9 cellular contexts compared by ENCODE assay signal in the genomic region with DNA sequence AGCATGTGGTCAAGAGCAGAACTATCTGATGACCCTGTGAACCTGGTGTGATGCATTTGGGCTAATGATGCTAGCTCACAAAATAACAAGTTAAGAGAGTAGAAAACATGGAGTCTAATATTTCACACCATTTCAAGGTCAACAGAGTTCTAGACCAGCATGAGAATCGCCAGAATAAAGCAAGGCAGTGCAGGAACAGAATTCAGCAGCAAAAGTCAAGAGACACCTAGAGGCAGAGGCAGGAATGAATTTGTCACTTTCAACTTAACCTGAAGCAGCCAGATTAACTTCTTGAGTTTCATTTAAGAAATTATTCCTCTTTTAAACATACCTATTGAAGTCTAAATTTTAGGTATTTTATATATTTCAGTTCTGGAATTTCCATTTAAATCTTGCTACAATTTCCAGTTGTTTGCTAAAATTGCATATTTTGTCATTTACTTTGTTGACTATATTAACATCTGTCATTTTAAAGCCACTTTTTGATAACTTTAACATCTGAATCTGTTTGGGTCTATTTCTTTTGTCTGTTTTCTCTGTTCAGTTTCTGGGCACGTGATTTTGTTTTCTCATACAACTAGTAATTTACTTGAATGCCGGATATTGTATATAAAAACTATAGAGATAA. TPM values are rescaled to one million over a fixed set of nuclear protein-coding genes. Genes with fewer than 3 reads are reported as not detected.
DNase-seq lines count a peak whose midpoint lies in the region; ATAC-seq and TF ChIP-seq lines count a peak whose summit lies in the region.
"Had no signal": no experiment of that assay in that cellular context is flagged by ENCODE, and none has a peak within 500 bp of the region (broad histone marks: within the 10 kb centered on the region; RNA-seq: fewer than 3 reads in every experiment).

No MANE protein-coding gene starts in this region.

- H3K4me3 ChIP-seq in SU-DHL-6 (ENCODE audit: insufficient read depth, low read length, poor library complexity, severe bottlenecking) (no peak overlapping the region), right lobe of liver (no peak overlapping the region)
- no peak overlapping the region for H3K4me3 ChIP-seq in CD8-positive, alpha-beta memory T cell (ENCODE audit: low read length)

- H3K9me3 ChIP-seq in SU-DHL-6 (ENCODE audit: insufficient read depth, low read length) (no peaks in the 10 kb centered on the region), right lobe of liver (no peaks in the 10 kb centered on the region)
- no peaks in the 10 kb centered on the region for H3K9me3 ChIP-seq in CD8-positive, alpha-beta memory T cell (ENCODE audit: low read length)

- intact Hi-C loops in right lobe of liver (cut with DNase I): no loop called here
- intact Hi-C loops in activated CD4-positive, alpha-beta memory T cell treated with anti-CD3 and anti-CD28 coated beads for 36 hours (cut with micrococcal nuclease): loop anchor here (1.0 to 5.0 kb wide), 2 partner anchors 326 to 700 kb away; no protein-coding TSS in a partner anchor

- H4K20me1 ChIP-seq in SU-DHL-6 (ENCODE audit: low read depth, low read length): no peaks in the 10 kb centered on the region

- ATAC-seq in right lobe of liver: peak in 1 of 4 donors; percentile 50
- no peak for ATAC-seq in HG03108 (IDR thresholded peaks at IDR 0.05; ENCODE audit: unreplicated experiment)
- ATAC-seq in GM18873 (IDR thresholded peaks at IDR 0.05; ENCODE audit: low FRiP score, unreplicated experiment): no peak

- no peak overlapping the region for H2AFZ ChIP-seq in SU-DHL-6 (ENCODE audit: low read depth, low read length, severe bottlenecking)

- peak; percentile 39 for DNase-seq in GM10248 (ENCODE audit: extremely low spot score)
- DNase-seq in HEK293T (ENCODE audit: extremely low spot score): peak; percentile 55
- DNase-seq in right lobe of liver: no peak
- DNase-seq in CD8-positive, alpha-beta memory T cell: no peak
- no peak for DNase-seq in activated CD4-positive, alpha-beta memory T cell treated with anti-CD3 and anti-CD28 coated beads for 36 hours
- DNase-seq: NCI-H446 treated with DMSO at 0.1 percent for 48 hours had no signal

- no peaks in the 10 kb centered on the region for H3K79me2 ChIP-seq in SU-DHL-6 (ENCODE audit: insufficient read depth, low read length)

- H3K27ac ChIP-seq in SU-DHL-6 (ENCODE audit: low read depth, low read length) (no peak overlapping the region), right lobe of liver (no peak overlapping the region)
- no peak overlapping the region for H3K27ac ChIP-seq in CD8-positive, alpha-beta memory T cell (ENCODE audit: low read depth, low read length)

- H3K36me3 ChIP-seq in SU-DHL-6 (ENCODE audit: low read length) (no peaks in the 10 kb centered on the region), right lobe of liver (no peaks in the 10 kb centered on the region)
- H3K36me3 ChIP-seq in CD8-positive, alpha-beta memory T cell (ENCODE audit: insufficient read depth, low read length): no peaks in the 10 kb centered on the region

- H3K9me2 ChIP-seq in SU-DHL-6 (replicated peaks; ENCODE audit: insufficient read depth, low read length): no peaks in the 10 kb centered on the region

- H3K4me1 ChIP-seq in right lobe of liver: no peaks in the 10 kb centered on the region
- peaks cover 16% of the 10 kb centered on the region for H3K4me1 ChIP-seq in CD8-positive, alpha-beta memory T cell (ENCODE audit: insufficient read depth, low read length)

- H3K27me3 ChIP-seq in SU-DHL-6 (ENCODE audit: low read length) (no peaks in the 10 kb centered on the region), right lobe of liver (no peaks in the 10 kb centered on the region)
- no peaks in the 10 kb centered on the region for H3K27me3 ChIP-seq in CD8-positive, alpha-beta memory T cell (ENCODE audit: insufficient read depth, low read length, poor library complexity, severe bottlenecking)

- TF ChIP-seq POLR2A in right lobe of liver (IDR thresholded peaks at IDR 0.05): no peak

- no peak overlapping the region for H3K27ac Mint-ChIP-seq in CD8-positive, alpha-beta memory T cell
- H3K27ac Mint-ChIP-seq in activated CD4-positive, alpha-beta memory T cell treated with anti-CD3 and anti-CD28 coated beads for 36 hours: no peak overlapping the region

- H3K4me1 Mint-ChIP-seq in CD8-positive, alpha-beta memory T cell: peaks cover 15 to 33% (median 16%) of the 10 kb centered on the region in 3 donors
- peaks cover 20% of the 10 kb centered on the region for H3K4me1 Mint-ChIP-seq in activated CD4-positive, alpha-beta memory T cell treated with anti-CD3 and anti-CD28 coated beads for 36 hours (ENCODE audit: low read depth)

- CTCF ChIA-PET in GM10248 (lab: Yijun Ruan, JAX): interaction anchor here (0.7 to 5.4 kb wide), 15 partner anchors 9 to 327 kb away, joined by 3 to 39 read pairs (median 5); partner anchors contain the start of gene TAS2R38
- CTCF ChIA-PET in HEK293T (lab: Yijun Ruan, JAX): interaction anchor here (0.7 to 3.6 kb wide), 9 partner anchors 9 to 326 kb away, joined by 3 to 20 read pairs (median 4); no protein-coding TSS in a partner anchor
- CTCF ChIA-PET in CD8-positive, alpha-beta memory T cell (lab: Charles Lee): interaction anchor here (0.7 to 3.7 kb wide), 9 partner anchors 12 to 913 kb away, joined by 3 to 24 read pairs (median 6); no protein-coding TSS in a partner anchor
- CTCF ChIA-PET in activated CD4-positive, alpha-beta memory T cell treated with anti-CD3 and anti-CD28 coated beads for 36 hours (lab: Charles Lee): interaction anchor here (0.8 to 5.1 kb wide), 17 partner anchors 12 to 697 kb away, joined by 3 to 40 read pairs (median 4); no protein-coding TSS in a partner anchor

- H3K4me2 ChIP-seq in SU-DHL-6 (ENCODE audit: low read depth, low read length, poor library complexity, severe bottlenecking): no peak overlapping the region

- H3F3A ChIP-seq in SU-DHL-6 (ENCODE audit: insufficient read depth): no peaks in the 10 kb centered on the region

- peaks cover 13 to 22% of the 10 kb centered on the region in 2 donors for H3K27me3 Mint-ChIP-seq in CD8-positive, alpha-beta memory T cell
- H3K27me3 Mint-ChIP-seq in activated CD4-positive, alpha-beta memory T cell treated with anti-CD3 and anti-CD28 coated beads for 36 hours: peaks cover 10% of the 10 kb centered on the region

- no peak overlapping the region for H3K9ac ChIP-seq in SU-DHL-6 (ENCODE audit: low read length)

- no peaks in the 10 kb centered on the region for H3K9me3 Mint-ChIP-seq in CD8-positive, alpha-beta memory T cell
- no peaks in the 10 kb centered on the region for H3K9me3 Mint-ChIP-seq in activated CD4-positive, alpha-beta memory T cell treated with anti-CD3 and anti-CD28 coated beads for 36 hours

- TF ChIP-seq CTCF in GM10248 (IDR thresholded peaks at IDR 0.05; ENCODE audit: control extremely low read depth, extremely low read depth, low read depth, missing control alignments) (peak; percentile 48), SU-DHL-6 (IDR thresholded peaks at IDR 0.05; ENCODE audit: insufficient read depth, low read length, poor library complexity, severe bottlenecking) (peak; percentile 67), right lobe of liver (IDR thresholded peaks at IDR 0.05) (peak; percentile 18 to 55 (median 50))

- no peak overlapping the region for H3K4me3 Mint-ChIP-seq in CD8-positive, alpha-beta memory T cell
- H3K4me3 Mint-ChIP-seq in activated CD4-positive, alpha-beta memory T cell treated with anti-CD3 and anti-CD28 coated beads for 36 hours: no peak overlapping the region

- POLR2A ChIA-PET in GM10248 (lab: Yijun Ruan, JAX) (no interaction called here), HEK293T (lab: Yijun Ruan, JAX) (no interaction called here)
- POLR2A ChIA-PET in CD8-positive, alpha-beta memory T cell (lab: Charles Lee): no interaction called here
- POLR2A ChIA-PET in activated CD4-positive, alpha-beta memory T cell treated with anti-CD3 and anti-CD28 coated beads for 36 hours (lab: Charles Lee): no interaction called here

- 22% methylated on average over 3 of the region's 3 CpGs for WGBS in right lobe of liver (ENCODE audit: insufficient coverage, low coverage, low lambda C conversion rate, missing lambda C conversion rate)

- no peaks in the 10 kb centered on the region for H3K36me3 Mint-ChIP-seq in CD8-positive, alpha-beta memory T cell
- no peaks in the 10 kb centered on the region for H3K36me3 Mint-ChIP-seq in activated CD4-positive, alpha-beta memory T cell treated with anti-CD3 and anti-CD28 coated beads for 36 hours

TF ChIP-seq in HEK293T, 16 proteins besides CTCF, POLR2A, EP300 and RAD21:
- TF ChIP-seq CTBP1 (IDR thresholded peaks at IDR 0.05; ENCODE audit: borderline replicate concordance): no peak

RNA-seq across cellular contexts. Expression of gene PRSS58, which starts 44.2 kb away (rescaled TPM):
- not detected for total RNA-seq in right lobe of liver
- not detected for total RNA-seq in CD8-positive, alpha-beta memory T cell
- not detected for polyA plus RNA-seq in CD8-positive, alpha-beta memory T cell
- not detected for total RNA-seq in activated CD4-positive, alpha-beta memory T cell treated with anti-CD3 and anti-CD28 coated beads for 36 hours

Comparison
In these comparisons a context has a peak if more than half of its experiments do, and no peak if none do; other contexts are left out.
1. DNase-seq: peak in GM10248 (single experiment) and HEK293T (single experiment); none in right lobe of liver (0 of 3), CD8-positive, alpha-beta memory T cell (0 of 5) and activated CD4-positive, alpha-beta memory T cell treated with anti-CD3 and anti-CD28 coated beads for 36 hours (single experiment).
2. Peak in every context shown above with its lines, with median percentiles within 50 percentile points of each other: CTCF ChIP-seq.